In genomic region chr19:30402790-30403189, GRCh38 we compare ENCODE assay signal across 22 cellular contexts. TPM values are rescaled to one million over a fixed set of nuclear protein-coding genes. Genes with fewer than 3 reads are reported as not detected.
DNase-seq lines count a peak whose midpoint lies in the region; ATAC-seq, FAIRE-seq and TF ChIP-seq lines count a peak whose summit lies in the region.
"Had no signal": no experiment of that assay in that cellular context is flagged by ENCODE, and none has a peak within 500 bp of the region (broad histone marks: within the 10 kb centered on the region; RNA-seq: fewer than 3 reads in every experiment).

No MANE protein-coding gene starts in this region.

- POLR2A ChIA-PET in A549 (lab: Yijun Ruan, JAX), result no interaction called here
- POLR2A ChIA-PET in activated CD8-positive, alpha-beta T cell treated with anti-CD3 and anti-CD28 coated beads for 36 hours (lab: Charles Lee), result no interaction called here

- H3K4me3 Mint-ChIP-seq in neural progenitor cell (no peak overlapping the region), endothelial cell (ENCODE audit: unreplicated experiment) (no peak overlapping the region)
- no peak overlapping the region for H3K4me3 Mint-ChIP-seq in activated CD8-positive, alpha-beta T cell treated with anti-CD3 and anti-CD28 coated beads for 36 hours
- H3K4me3 Mint-ChIP-seq: CD8-positive, alpha-beta T cell had no signal

- no peaks in the 10 kb centered on the region for H3K27me3 ChIP-seq in NT2/D1 (ENCODE audit: insufficient read depth, insufficient read length)
- no peaks in the 10 kb centered on the region for H3K27me3 ChIP-seq in neural progenitor cell
- H3K27me3 ChIP-seq: BLaER1 had no signal

- no peaks in the 10 kb centered on the region for H3K9me3 ChIP-seq in A549
- no peaks in the 10 kb centered on the region for H3K9me3 ChIP-seq in NT2/D1 (ENCODE audit: insufficient read depth, low read length)
- H3K9me3 ChIP-seq in neural progenitor cell (ENCODE audit: low read depth), result no peaks in the 10 kb centered on the region
- H3K9me3 ChIP-seq: BLaER1 had no signal

- H3K9ac ChIP-seq in NT2/D1 (ENCODE audit: insufficient read length, low read depth) (no peak overlapping the region), neural progenitor cell (no peak overlapping the region)
- H3K9ac ChIP-seq: BLaER1 had no signal

- H3K27me3 Mint-ChIP-seq in neural progenitor cell (ENCODE audit: insufficient read depth, low read depth) (peaks cover 4% of the 10 kb centered on the region), endothelial cell (ENCODE audit: unreplicated experiment) (peaks cover 7% of the 10 kb centered on the region)
- peaks cover 4% of the 10 kb centered on the region for H3K27me3 Mint-ChIP-seq in activated CD8-positive, alpha-beta T cell treated with anti-CD3 and anti-CD28 coated beads for 36 hours

- H3K4me2 ChIP-seq in A549 (no peak overlapping the region), neural progenitor cell (no peak overlapping the region)
- H3K4me2 ChIP-seq: BLaER1 had no signal

- TF ChIP-seq CTCF in A549 (IDR thresholded peaks at IDR 0.05) (no peak), neural progenitor cell (IDR thresholded peaks at IDR 0.05) (no peak), endothelial cell (IDR thresholded peaks at IDR 0.05; ENCODE audit: unreplicated experiment) (no peak)
- TF ChIP-seq CTCF in activated CD8-positive, alpha-beta T cell treated with anti-CD3 and anti-CD28 coated beads for 36 hours (IDR thresholded peaks at IDR 0.05), result no peak

- no peak for TF ChIP-seq EP300 in A549 (IDR thresholded peaks at IDR 0.05)

- ATAC-seq in A549 (no peak), GM18498 (IDR thresholded peaks at IDR 0.05; ENCODE audit: unreplicated experiment) (no peak)
- no peak for ATAC-seq in activated CD8-positive, alpha-beta T cell treated with anti-CD3 and anti-CD28 coated beads for 36 hours
- ATAC-seq: CD8-positive, alpha-beta T cell; HepG2 had no signal

- H2AFZ ChIP-seq in neural progenitor cell (replicated peaks), result no peak overlapping the region

- intact Hi-C loops in activated CD8-positive, alpha-beta T cell treated with anti-CD3 and anti-CD28 coated beads for 36 hours (cut with micrococcal nuclease), result no loop called here

- H3K4me3 ChIP-seq in A549 (no peak overlapping the region), NT2/D1 (ENCODE audit: insufficient read length, low read depth) (no peak overlapping the region), neural progenitor cell (no peak overlapping the region)
- H3K4me3 ChIP-seq: BLaER1 had no signal

- H3F3A ChIP-seq in neural progenitor cell (ENCODE audit: low read depth), result no peaks in the 10 kb centered on the region

- 19% methylated on average over 5 of the region's 5 CpGs for whole genome bisulfite sequencing in A549 (ENCODE audit: missing lambda C conversion rate)

- H4K20me1 ChIP-seq in neural progenitor cell (ENCODE audit: low read depth), result no peaks in the 10 kb centered on the region
- H4K20me1 ChIP-seq: BLaER1 had no signal

- H3K9me3 Mint-ChIP-seq in neural progenitor cell (no peaks in the 10 kb centered on the region), endothelial cell (ENCODE audit: unreplicated experiment) (no peaks in the 10 kb centered on the region)
- H3K9me3 Mint-ChIP-seq in activated CD8-positive, alpha-beta T cell treated with anti-CD3 and anti-CD28 coated beads for 36 hours, result peaks cover 3% of the 10 kb centered on the region

- CTCF ChIA-PET in A549 (lab: Yijun Ruan, JAX), result interaction anchor here (0.6 kb wide), 1 partner anchor 758 kb away, joined by 3 read pairs; no protein-coding TSS in a partner anchor
- CTCF ChIA-PET in activated CD8-positive, alpha-beta T cell treated with anti-CD3 and anti-CD28 coated beads for 36 hours (lab: Charles Lee), result no interaction called here

- no peak overlapping the region for H3K27ac ChIP-seq in A549
- no peak overlapping the region for H3K27ac ChIP-seq in neural progenitor cell
- H3K27ac ChIP-seq: BLaER1 had no signal

- peak; percentile 76 for FAIRE-seq in A549 (lab: Jason Lieb, UNC)
- FAIRE-seq: GM12891, H54, HepG2 had no signal

- no peak overlapping the region for H3K27ac Mint-ChIP-seq in neural progenitor cell
- H3K27ac Mint-ChIP-seq in endothelial cell (ENCODE audit: unreplicated experiment), result no peak overlapping the region
- no peak overlapping the region for H3K27ac Mint-ChIP-seq in activated CD8-positive, alpha-beta T cell treated with anti-CD3 and anti-CD28 coated beads for 36 hours
- H3K27ac Mint-ChIP-seq: CD8-positive, alpha-beta T cell had no signal

- H3K36me3 ChIP-seq in NT2/D1 (ENCODE audit: insufficient read depth, insufficient read length, low read length) (no peaks in the 10 kb centered on the region), neural progenitor cell (no peaks in the 10 kb centered on the region)
- H3K36me3 ChIP-seq: BLaER1 had no signal

- TF ChIP-seq POLR2A in A549 (IDR thresholded peaks at IDR 0.05; ENCODE audit: low read length), result no peak

- DNase-seq in A549 (ENCODE audit: low read depth in 1 of 2, low spot score in 1 of 2) (no peak), NT2/D1 (ENCODE audit: low read depth, low spot score) (peak; percentile 9), globus pallidus (ENCODE audit: low spot score) (peak; percentile 68), neural progenitor cell (ENCODE audit: low spot score) (peak; percentile 16), endothelial cell (ENCODE audit: low spot score) (no peak), DMS53 treated with DMSO at 0.1 percent for 48 hours (lab: John Stamatoyannopoulos, UW; ENCODE audit: unreplicated experiment) (no peak)
- no peak for DNase-seq in activated CD8-positive, alpha-beta T cell treated with anti-CD3 and anti-CD28 coated beads for 36 hours
- DNase-seq: CD8-positive, alpha-beta T cell; GF-D8; KG1; NCI-H2081 treated with DMSO at 0.1 percent for 48 hours; NCI-H524 treated with DMSO at 0.1 percent for 48 hours; NK-92 treated with Interleukin-12 subunit alpha and Interleukin-12 subunit beta, amount 100 ng/mL, for 24 hours; OCI-M1; RPMI8226 had no signal

- H3K4me1 Mint-ChIP-seq in neural progenitor cell (peaks cover 17% of the 10 kb centered on the region), endothelial cell (ENCODE audit: unreplicated experiment) (peaks cover 4% of the 10 kb centered on the region)
- H3K4me1 Mint-ChIP-seq in activated CD8-positive, alpha-beta T cell treated with anti-CD3 and anti-CD28 coated beads for 36 hours (ENCODE audit: low read depth), result no peaks in the 10 kb centered on the region

- no peak for TF ChIP-seq RAD21 in A549 (conservative IDR thresholded peaks at IDR 0.05 in 1 of 2, IDR thresholded peaks at IDR 0.05 in 1 of 2)

- H3K4me1 ChIP-seq in A549, result no peaks in the 10 kb centered on the region
- peaks cover 2% of the 10 kb centered on the region for H3K4me1 ChIP-seq in NT2/D1 (ENCODE audit: insufficient read depth, insufficient read length)
- peaks cover 7% of the 10 kb centered on the region for H3K4me1 ChIP-seq in neural progenitor cell
- H3K4me1 ChIP-seq: BLaER1 had no signal

- H3K79me2 ChIP-seq in neural progenitor cell (ENCODE audit: low read depth), result no peaks in the 10 kb centered on the region

- no peaks in the 10 kb centered on the region for H3K36me3 Mint-ChIP-seq in neural progenitor cell
- H3K36me3 Mint-ChIP-seq in endothelial cell (ENCODE audit: low read depth, unreplicated experiment), result no peaks in the 10 kb centered on the region
- no peaks in the 10 kb centered on the region for H3K36me3 Mint-ChIP-seq in activated CD8-positive, alpha-beta T cell treated with anti-CD3 and anti-CD28 coated beads for 36 hours (ENCODE audit: low read depth)
- H3K36me3 Mint-ChIP-seq: CD8-positive, alpha-beta T cell had no signal

TF ChIP-seq in A549, 52 proteins besides CTCF, POLR2A, EP300 and RAD21:
- TF ChIP-seq RCOR1 (IDR thresholded peaks at IDR 0.05; ENCODE audit: low read depth, low read length), result no peak
- no peak for TF ChIP-seq NPAS2 (CRISPR knock-in tag; IDR thresholded peaks at IDR 0.05; ENCODE audit: borderline replicate concordance)
- TF ChIP-seq, protein P1, sequence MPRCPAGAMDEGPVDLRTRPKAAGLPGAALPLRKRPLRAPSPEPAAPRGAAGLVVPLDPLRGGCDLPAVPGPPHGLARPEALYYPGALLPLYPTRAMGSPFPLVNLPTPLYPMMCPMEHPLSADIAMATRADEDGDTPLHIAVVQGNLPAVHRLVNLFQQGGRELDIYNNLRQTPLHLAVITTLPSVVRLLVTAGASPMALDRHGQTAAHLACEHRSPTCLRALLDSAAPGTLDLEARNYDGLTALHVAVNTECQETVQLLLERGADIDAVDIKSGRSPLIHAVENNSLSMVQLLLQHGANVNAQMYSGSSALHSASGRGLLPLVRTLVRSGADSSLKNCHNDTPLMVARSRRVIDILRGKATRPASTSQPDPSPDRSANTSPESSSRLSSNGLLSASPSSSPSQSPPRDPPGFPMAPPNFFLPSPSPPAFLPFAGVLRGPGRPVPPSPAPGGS (IDR thresholded peaks at IDR 0.05), result no peak
- TF ChIP-seq POLR2AphosphoS2 (conservative IDR thresholded peaks at IDR 0.05; ENCODE audit: low read length), result no peak
- TF ChIP-seq KDM1A (IDR thresholded peaks at IDR 0.05; ENCODE audit: low read depth), result no peak
- no peak for TF ChIP-seq FOSB (CRISPR knock-in tag; IDR thresholded peaks at IDR 0.05)

RNA-seq across cellular contexts. Expression of gene ZNF536, which starts 30.6 kb away (rescaled TPM):
- polyA plus RNA-seq in A549 (2011; rRNA removed), result not detected in 2 replicates
- not detected in 2 replicates for polyA plus RNA-seq in A549 (2012; cell fraction: cytosol; rRNA removed)
- not detected in 2 replicates for polyA plus RNA-seq in A549 (2012; cell fraction: nucleus; rRNA removed)
- not detected in 3 replicates for polyA plus RNA-seq in A549 (2017; fragmentation: RNase III; extraction: RNeasy Plus Mini Kit Qiagen cat#74134 plus additional on column Dnase treatment)
- not detected in 2 replicates for polyA minus RNA-seq in A549 (2011; rRNA and poly(A)+ RNA removed)
- total RNA-seq in neural progenitor cell (ENCODE audit: low replicate concordance), result 0.24 and 0.84 TPM in 2 replicates
- 0.33 TPM for total RNA-seq in endothelial cell (ENCODE audit: unreplicated experiment)
- total RNA-seq in activated CD8-positive, alpha-beta T cell treated with anti-CD3 and anti-CD28 coated beads for 36 hours, result not detected
- total RNA-seq: A172; CD8-positive, alpha-beta T cell; HepG2; M059J had no signal
- polyA plus RNA-seq: HepG2 had no signal

Comparison
In these comparisons a context has a peak if more than half of its experiments do, and no peak if none do; other contexts are left out.
1. DNase-seq: peak in NT2/D1 (single experiment), globus pallidus (single experiment) and neural progenitor cell (single experiment); none in A549 (0 of 2), endothelial cell (single experiment), activated CD8-positive, alpha-beta T cell treated with anti-CD3 and anti-CD28 coated beads for 36 hours (single experiment) and DMS53 treated with DMSO at 0.1 percent for 48 hours (single experiment).